32 cellular contexts compared by ENCODE assay signal in the genomic region with DNA sequence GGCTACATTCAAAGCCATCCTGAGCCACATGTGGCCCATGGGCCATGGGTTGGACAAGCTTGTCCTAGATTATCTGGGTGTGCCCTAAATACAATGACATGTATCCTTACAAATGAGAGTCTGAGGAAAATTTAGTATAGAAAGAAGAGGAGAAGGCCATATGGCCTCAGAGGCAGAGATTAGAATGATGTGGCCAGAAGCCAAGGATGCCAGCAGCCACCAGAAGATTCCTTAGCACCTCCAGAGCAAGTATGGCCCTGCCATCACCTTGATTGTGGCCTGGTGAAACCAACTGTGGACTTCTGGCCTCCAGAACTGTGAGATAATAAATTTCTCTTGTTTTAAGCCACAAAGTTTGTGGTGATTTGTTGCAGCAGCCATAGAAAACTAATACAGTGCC.
DNase-seq lines count a peak whose midpoint lies in the region; TF ChIP-seq lines count a peak whose summit lies in the region.
"Had no signal": no experiment of that assay in that cellular context is flagged by ENCODE, and none has a peak within 500 bp of the region (broad histone marks: within the 10 kb centered on the region; RNA-seq: fewer than 3 reads in every experiment).

No MANE protein-coding gene starts in this region.

- no peaks in the 10 kb centered on the region for H3K4me1 ChIP-seq in osteoblast (ENCODE audit: insufficient read depth, low read length)
- H3K4me1 ChIP-seq: A549; BE2C; BLaER1 treated with 17β-estradiol and CSF1 and Interleukin-3, amounts not matched to agents 10 nM and 100 nM; Caco-2 had no signal

- no peak overlapping the region for H2AFZ ChIP-seq in osteoblast (ENCODE audit: low read length)

- H3K4me3 ChIP-seq in WERI-Rb-1 (ENCODE audit: low read depth, low read length) (no peak overlapping the region), osteoblast (ENCODE audit: insufficient read depth, low read length) (no peak overlapping the region)
- H3K4me3 ChIP-seq: A549; BLaER1; BLaER1 treated with 17β-estradiol and CSF1 and Interleukin-3, amounts not matched to agents 10 nM and 100 nM had no signal

- H4K20me1 ChIP-seq in osteoblast (ENCODE audit: insufficient read depth, low read length): no peaks in the 10 kb centered on the region
- H4K20me1 ChIP-seq: BLaER1; BLaER1 treated with 17β-estradiol and CSF1 and Interleukin-3, amounts not matched to agents 10 nM and 100 nM had no signal

- no peaks in the 10 kb centered on the region for H3K27me3 ChIP-seq in WERI-Rb-1 (ENCODE audit: insufficient read depth, low read depth, severe bottlenecking)
- no peaks in the 10 kb centered on the region for H3K27me3 ChIP-seq in osteoblast (ENCODE audit: insufficient read depth, low read length)
- H3K27me3 ChIP-seq: BLaER1; BLaER1 treated with 17β-estradiol and CSF1 and Interleukin-3, amounts not matched to agents 10 nM and 100 nM had no signal

- DNase-seq in DMS 273 (lab: John Stamatoyannopoulos, UW; ENCODE audit: unreplicated experiment) (peak; percentile 50), DMS 273 treated with DMSO at 0.1 percent for 48 hours (lab: John Stamatoyannopoulos, UW) (peak; percentile 3), G401 (ENCODE audit: low spot score) (peak; percentile 61), cerebellar cortex (ENCODE audit: low spot score) (peak; percentile 50), WERI-Rb-1 (no peak), NCI-H774 (lab: John Stamatoyannopoulos, UW) (no peak), NOMO-1 (lab: John Stamatoyannopoulos, UW; ENCODE audit: unreplicated experiment in 2 of 2) (no peak), osteoblast (ENCODE audit: insufficient read length, low spot score, missing footprints) (no peak)
- DNase-seq: 8988T; ACHN; AML-193; BE2C; C1 segment of cervical spinal cord; Caco-2; Calu3; CD4-positive, alpha-beta memory T cell; CD4-positive, alpha-beta T cell; CD4-positive, CD25-positive, alpha-beta regulatory T cell; CD8-positive, alpha-beta memory T cell; CD8-positive, alpha-beta T cell; COR-L47; DMS153; DMS53; DMS79; DMS79 treated with DMSO at 0.1 percent for 48 hours; DND-41; EL had no signal

- H3K27ac ChIP-seq in WERI-Rb-1 (no peak overlapping the region), osteoblast (ENCODE audit: low read depth, low read length) (no peak overlapping the region)
- H3K27ac ChIP-seq: 22Rv1; A549; BLaER1; BLaER1 treated with 17β-estradiol and CSF1 and Interleukin-3, amounts not matched to agents 10 nM and 100 nM; C4-2B had no signal

- no peaks in the 10 kb centered on the region for H3K79me2 ChIP-seq in osteoblast (ENCODE audit: insufficient read depth, low read length)

- H3K36me3 ChIP-seq in WERI-Rb-1 (no peaks in the 10 kb centered on the region), osteoblast (ENCODE audit: insufficient read depth, low read length) (no peaks in the 10 kb centered on the region)
- H3K36me3 ChIP-seq: BE2C; BLaER1; BLaER1 treated with 17β-estradiol and CSF1 and Interleukin-3, amounts not matched to agents 10 nM and 100 nM had no signal

- no peak overlapping the region for H3K4me2 ChIP-seq in osteoblast (ENCODE audit: insufficient read depth, low read length)
- H3K4me2 ChIP-seq: A549; BLaER1; BLaER1 treated with 17β-estradiol and CSF1 and Interleukin-3, amounts not matched to agents 10 nM and 100 nM had no signal

- TF ChIP-seq CTCF in WERI-Rb-1 (IDR thresholded peaks at IDR 0.05; ENCODE audit: low read depth, low read length) (no peak), osteoblast (IDR thresholded peaks at IDR 0.05; ENCODE audit: extremely low read depth, low read depth, low read length) (no peak)

- in situ Hi-C loops in G401 (cut with HindIII; ENCODE audit: low sequenced_read_pairs): no loop called here

- no peaks in the 10 kb centered on the region for H3K9me3 ChIP-seq in WERI-Rb-1 (ENCODE audit: severe bottlenecking)
- H3K9me3 ChIP-seq in osteoblast (ENCODE audit: low read depth, low read length): no peaks in the 10 kb centered on the region
- H3K9me3 ChIP-seq: A549, BE2C, BLaER1, Caco-2 had no signal

Comparison
In these comparisons a context has a peak if more than half of its experiments do, and no peak if none do; other contexts are left out.
1. DNase-seq: peak in DMS 273 (single experiment), DMS 273 treated with DMSO at 0.1 percent for 48 hours (single experiment), G401 (single experiment) and cerebellar cortex (single experiment); none in WERI-Rb-1 (single experiment), NCI-H774 (single experiment), NOMO-1 (0 of 2) and osteoblast (single experiment).